Comparison of ENCODE assay signal across 9 cellular contexts in genomic region chr11:32884770-32885384, GRCh38. TPM values are rescaled to one million over a fixed set of nuclear protein-coding genes. Genes with fewer than 3 reads are reported as not detected.
DNase-seq lines count a peak whose midpoint lies in the region; ATAC-seq and TF ChIP-seq lines count a peak whose summit lies in the region.
"Had no signal": no experiment of that assay in that cellular context is flagged by ENCODE, and none has a peak within 500 bp of the region (broad histone marks: within the 10 kb centered on the region; RNA-seq: fewer than 3 reads in every experiment).

No MANE protein-coding gene starts in this region.

- H3K4me2 ChIP-seq in DOHH2 (ENCODE audit: low read length): no peak overlapping the region

- no peaks in the 10 kb centered on the region for H3F3A ChIP-seq in DOHH2 (ENCODE audit: control insufficient read depth, insufficient read depth)

- H4K20me1 ChIP-seq in DOHH2 (ENCODE audit: control insufficient read depth, insufficient read depth, low read depth, low read length): no peaks in the 10 kb centered on the region

- in situ Hi-C loops in HAP-1 (cut with MboI; ENCODE audit: low sequenced_read_pairs): no loop called here

- intact Hi-C loops in lower lobe of right lung (cut with DNase I): no loop called here

- no peaks in the 10 kb centered on the region for H3K79me2 ChIP-seq in DOHH2 (ENCODE audit: control insufficient read depth, low read length)

- no peak overlapping the region for H3K4me3 ChIP-seq in DOHH2 (ENCODE audit: low read length)
- no peak overlapping the region for H3K4me3 ChIP-seq in HAP-1
- H3K4me3 ChIP-seq in WERI-Rb-1 (ENCODE audit: low read depth, low read length): no peak overlapping the region
- no peak overlapping the region for H3K4me3 ChIP-seq in lower lobe of right lung
- H3K4me3 ChIP-seq: SK-N-MC had no signal

- DNase-seq in HAP-1 (ENCODE audit: low spot score in 2 of 2): peak; percentile 22 to 29
- no peak for DNase-seq in WERI-Rb-1
- no peak for DNase-seq in lower lobe of right lung
- no peak for DNase-seq in central memory CD4-positive, alpha-beta T cell
- DNase-seq in GM19240 (ENCODE audit: insufficient read length, low spot score): no peak
- no peak for DNase-seq in stimulated activated CD4-positive, alpha-beta T cell treated with anti-CD3 and anti-CD28 coated beads, Interleukin-2, amount 100 ng/mL, for 24 hours
- DNase-seq in NCI-H446 treated with DMSO at 0.1 percent for 48 hours (lab: John Stamatoyannopoulos, UW): no peak

- peak; percentile 61 for TF ChIP-seq CTCF in DOHH2 (IDR thresholded peaks at IDR 0.05; ENCODE audit: low read depth, low read length, poor library complexity, severe bottlenecking)
- TF ChIP-seq CTCF in WERI-Rb-1 (IDR thresholded peaks at IDR 0.05; ENCODE audit: low read depth, low read length): peak; percentile 47
- TF ChIP-seq CTCF in lower lobe of right lung (IDR thresholded peaks at IDR 0.05): peak; percentile 36

- H3K36me3 ChIP-seq in DOHH2 (ENCODE audit: control insufficient read depth, low read length) (no peaks in the 10 kb centered on the region), HAP-1 (replicated peaks) (no peaks in the 10 kb centered on the region), WERI-Rb-1 (no peaks in the 10 kb centered on the region), lower lobe of right lung (no peaks in the 10 kb centered on the region)

- H3K9me3 ChIP-seq in DOHH2 (ENCODE audit: control insufficient read depth, insufficient read depth, low read length) (no peaks in the 10 kb centered on the region), HAP-1 (no peaks in the 10 kb centered on the region), WERI-Rb-1 (ENCODE audit: severe bottlenecking) (no peaks in the 10 kb centered on the region), lower lobe of right lung (no peaks in the 10 kb centered on the region)

- no peaks in the 10 kb centered on the region for H3K9me2 ChIP-seq in DOHH2 (replicated peaks; ENCODE audit: control insufficient read depth, low read length)

- 0 out of 2 replicates have a peak, but pooled peaks cover 4% of the 10 kb centered on the region for H3K27me3 ChIP-seq in DOHH2 (ENCODE audit: control insufficient read depth, low read length)
- no peaks in the 10 kb centered on the region for H3K27me3 ChIP-seq in HAP-1 (ENCODE audit: low read depth)
- no peaks in the 10 kb centered on the region for H3K27me3 ChIP-seq in WERI-Rb-1 (ENCODE audit: insufficient read depth, low read depth, severe bottlenecking)
- no peaks in the 10 kb centered on the region for H3K27me3 ChIP-seq in lower lobe of right lung (ENCODE audit: low read depth)

- H3K4me1 ChIP-seq in DOHH2 (ENCODE audit: control insufficient read depth, low read length): no peaks in the 10 kb centered on the region
- H3K4me1 ChIP-seq in HAP-1: no peaks in the 10 kb centered on the region
- H3K4me1 ChIP-seq in lower lobe of right lung: no peaks in the 10 kb centered on the region

- no peak overlapping the region for H3K27ac ChIP-seq in DOHH2 (ENCODE audit: low read depth, low read length)
- no peak overlapping the region for H3K27ac ChIP-seq in WERI-Rb-1
- no peak overlapping the region for H3K27ac ChIP-seq in lower lobe of right lung
- H3K27ac ChIP-seq: SK-N-MC had no signal

- no peak for ATAC-seq in lower lobe of right lung

RNA-seq across cellular contexts. Expression of gene QSER1, which starts 7.7 kb away (rescaled TPM):
- total RNA-seq in lower lobe of right lung: 27.6 TPM

RNA-seq across cellular contexts. Expression of gene PRRG4, which starts 55.1 kb away (rescaled TPM):
- 12.0 TPM for total RNA-seq in lower lobe of right lung

Comparison
In these comparisons a context has a peak if more than half of its experiments do, and no peak if none do; other contexts are left out.
1. DNase-seq: peak in HAP-1 (2 of 2); none in WERI-Rb-1 (single experiment), lower lobe of right lung (single experiment), central memory CD4-positive, alpha-beta T cell (single experiment), GM19240 (single experiment), stimulated activated CD4-positive, alpha-beta T cell treated with anti-CD3 and anti-CD28 coated beads, Interleukin-2, amount 100 ng/mL, for 24 hours (0 of 2) and NCI-H446 treated with DMSO at 0.1 percent for 48 hours (single experiment).
2. Peak in every context shown above with its lines, with median percentiles within 50 percentile points of each other: CTCF ChIP-seq.